30 cellular contexts compared by ENCODE assay signal in the genomic region with DNA sequence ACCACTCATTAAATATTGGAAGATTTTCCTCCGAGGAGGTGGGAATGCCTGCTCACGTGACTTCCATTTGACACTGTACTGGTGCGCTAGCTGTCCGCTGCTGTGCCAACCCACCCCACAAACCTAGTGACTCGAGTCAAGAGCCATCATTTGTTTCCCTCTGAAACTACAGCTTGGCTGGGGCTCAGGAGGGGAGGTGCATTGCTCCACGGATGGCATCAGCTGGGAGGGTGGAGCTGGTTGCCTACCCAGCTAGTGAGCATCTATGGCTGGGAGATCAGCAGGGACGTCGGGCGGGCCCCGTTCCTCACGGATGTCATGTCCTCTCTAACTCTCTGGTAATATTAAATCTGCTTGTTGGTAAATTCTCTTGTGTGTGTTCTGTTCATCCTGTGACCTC. TPM values are rescaled to one million over a fixed set of nuclear protein-coding genes. Genes with fewer than 3 reads are reported as not detected.
"Had no signal": no experiment of that assay in that cellular context is flagged by ENCODE, and none has a peak within 500 bp of the region (broad histone marks: within the 10 kb centered on the region; RNA-seq: fewer than 3 reads in every experiment).

No MANE protein-coding gene starts in this region.

- FAIRE-seq: bronchial epithelial cell, TTC549 had no signal

- H3K4me1 ChIP-seq: ascending aorta, body of pancreas had no signal

- H3K4me3 ChIP-seq: ascending aorta, body of pancreas, Peyer's patch had no signal

- H3K27ac ChIP-seq: ascending aorta, body of pancreas, Peyer's patch, RWPE1 had no signal

- H3K36me3 ChIP-seq: ascending aorta, Peyer's patch had no signal

- H3K9me3 ChIP-seq: ascending aorta, body of pancreas, Peyer's patch had no signal

- ATAC-seq: activated CD8-positive, alpha-beta memory T cell treated with anti-CD3 and anti-CD28 coated beads, Interleukin-2, amount 10 ng/mL, durations not matched to agents 7 days and 5 days; activated naive CD4-positive, alpha-beta T cell treated with anti-CD3 and anti-CD28 coated beads, Interleukin-2, amount 50 U/mL, for 72 hours; activated naive CD8-positive, alpha-beta T cell treated with anti-CD3 and anti-CD28 coated beads, Interleukin-2, amount 50 U/mL, for 24 hours; activated T-cell treated with anti-CD3 and anti-CD28 coated beads, Interleukin-2, amount 50 U/mL, for 4 hours; body of pancreas had no signal

- DNase-seq: activated B cell treated with CpG ODN at 0.5 μM for 24 hours; activated CD4-positive, alpha-beta T cell treated with anti-CD3 and anti-CD28 coated beads for 1 hour; activated CD4-positive, alpha-beta T cell treated with anti-CD3 and anti-CD28 coated beads, Interleukin-2, amount 10 ng/mL, durations not matched to agents 24 days and 14 days; activated CD4-positive, alpha-beta T cell treated with anti-CD3 and anti-CD28 coated beads, Interleukin-2, amount 50 U/mL, for 48 hours; activated CD8-positive, alpha-beta memory T cell treated with anti-CD3 and anti-CD28 coated beads, Interleukin-2, amount 10 ng/mL, durations not matched to agents 7 days and 5 days; activated effector memory CD4-positive, alpha-beta T cell treated with anti-CD3 and anti-CD28 coated beads, Interleukin-2, amount 50 U/mL, for 16 hours; activated naive CD4-positive, alpha-beta T cell treated with Interleukin-2 at 50 U/mL for 16 hours; activated naive CD8-positive, alpha-beta T cell treated with anti-CD3 and anti-CD28 coated beads, Interleukin-2, amount 50 U/mL, for 24 hours; activated T-cell treated with anti-CD3 and anti-CD28 coated beads, Interleukin-2, amount 50 U/mL, for 4 hours; amniotic stem cell; body of pancreas; KG1; NCI-H1092; NCI-H1417; NCI-H1694; NCI-H2029 treated with DMSO at 0.1 percent for 48 hours; NCI-H446; NCI-H524; SIG-M5; T-helper 2 cell; T1000 had no signal

RNA-seq across cellular contexts. Expression of a gene that starts 9.5 kb away (rescaled TPM):
- total RNA-seq: activated B cell treated with CpG ODN at 0.5 μM for 24 hours; activated CD4-positive, alpha-beta T cell treated with anti-CD3 and anti-CD28 coated beads, Interleukin-2, amount 10 ng/mL, durations not matched to agents 24 days and 14 days; activated CD8-positive, alpha-beta memory T cell treated with anti-CD3 and anti-CD28 coated beads, Interleukin-2, amount 10 ng/mL, durations not matched to agents 7 days and 5 days; activated naive CD4-positive, alpha-beta T cell treated with anti-CD3 and anti-CD28 coated beads, Interleukin-2, amount 50 U/mL, for 72 hours; activated T-cell treated with anti-CD3 and anti-CD28 coated beads, Interleukin-2, amount 50 U/mL, for 4 hours; ascending aorta; body of pancreas; bronchial epithelial cell; LHCN-M2; M059J; Peyer's patch had no signal
- polyA plus RNA-seq: IgD-negative memory B cell had no signal
